8 cellular contexts compared by ENCODE assay signal in the genomic region with DNA sequence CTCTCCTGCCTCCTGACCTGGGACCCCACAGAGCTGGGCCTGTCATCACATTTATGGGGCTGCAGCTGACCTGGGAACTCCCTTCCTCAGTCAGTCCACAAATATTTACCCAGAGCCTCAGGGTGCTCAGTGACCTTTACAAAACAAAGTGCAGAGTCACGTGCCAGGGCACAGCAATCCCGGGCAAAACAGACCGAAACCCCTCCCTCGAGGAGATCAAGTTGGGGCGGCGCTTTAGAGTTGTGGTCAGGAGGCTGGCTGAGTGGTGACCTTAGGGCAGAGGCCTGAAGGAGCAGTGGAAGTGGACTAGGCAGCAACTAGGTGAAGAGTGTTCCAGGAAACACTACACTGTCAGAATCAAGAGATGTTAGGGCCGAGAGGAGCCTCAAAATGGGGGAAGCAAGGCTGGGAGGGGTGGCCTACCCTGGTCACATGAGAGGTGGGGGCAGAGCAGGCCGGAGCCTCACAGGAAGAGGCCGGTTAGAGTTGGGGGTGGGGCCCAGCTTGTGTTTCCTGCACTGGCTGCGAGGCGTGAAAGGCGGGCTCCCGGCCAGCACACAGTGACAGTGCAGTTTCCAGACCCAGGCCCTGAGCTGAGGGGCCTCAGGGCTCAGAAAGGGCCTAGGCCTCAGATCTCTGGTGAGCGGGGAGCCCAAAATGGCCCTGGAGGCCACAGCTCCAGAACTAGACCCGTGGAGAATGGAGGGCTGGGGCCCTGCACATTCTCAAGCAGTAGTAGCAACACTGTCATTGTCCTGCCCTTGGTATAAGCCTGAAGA. TPM values are rescaled to one million over a fixed set of nuclear protein-coding genes. Genes with fewer than 3 reads are reported as not detected.
A peak's percentile ranks its signal among the peaks of the same experiment; 100 is the strongest.
DNase-seq lines count a peak whose midpoint lies in the region; ATAC-seq and TF ChIP-seq lines count a peak whose summit lies in the region.

No MANE protein-coding gene starts in this region.

- peak overlapping the region; percentile 13 to 80 for H3K4me3 ChIP-seq in left lung

- H3K27ac ChIP-seq in left lung: peak overlapping the region; percentile 99 to 100

- no peaks in the 10 kb centered on the region for H3K9me3 ChIP-seq in left lung

- intact Hi-C loops in left lung (cut with DNase I): loop anchor here in 1 of 2 donors (5.0 kb wide), 1 partner anchor 88 kb away; no protein-coding TSS in a partner anchor

- H3K36me3 ChIP-seq in left lung: peaks cover 0 to 3% of the 10 kb centered on the region in 2 donors

- ATAC-seq in GM19043 (IDR thresholded peaks at IDR 0.05; ENCODE audit: low read depth, unreplicated experiment): peak; percentile 40
- peak; percentile 31 for ATAC-seq in HG03378 (IDR thresholded peaks at IDR 0.05; ENCODE audit: unreplicated experiment)
- peak; percentile 31 for ATAC-seq in left lung

- H3K4me1 ChIP-seq in left lung: peaks cover 49 to 63% of the 10 kb centered on the region in 2 donors

- DNase-seq in AG20443 (ENCODE audit: low spot score): peak; percentile 84
- DNase-seq in NCI-H460 (ENCODE audit: extremely low read depth, low read depth): peak; percentile 96
- peak; percentile 52 to 71 for DNase-seq in activated CD4-positive, alpha-beta T cell treated with anti-CD3 and anti-CD28 coated beads for 4 hours
- peak; percentile 94 for DNase-seq in dedifferentiated amniotic fluid mesenchymal stem cell (ENCODE audit: extremely low spot score)
- DNase-seq in left lung: peak; percentile 98
- peak; percentile 53 for DNase-seq in stimulated activated CD4-positive, alpha-beta T cell treated with anti-CD3 and anti-CD28 coated beads, Interleukin-2, amount 100 ng/mL, for 4 hours (ENCODE audit: low read depth)

- no peak for TF ChIP-seq CTCF in left lung (IDR thresholded peaks at IDR 0.05)

- H3K27me3 ChIP-seq in left lung: no peaks in the 10 kb centered on the region

RNA-seq across cellular contexts. Expression of a gene that starts 3.7 kb away (rescaled TPM):
- 50.1 and 58.2 TPM in 2 replicates for total RNA-seq in NCI-H460 (2014; rRNA removed; shearing (Covaris generic))
- polyA plus RNA-seq in NCI-H460 (2014; cell fraction: nucleus; rRNA removed): 197 and 205 TPM in 2 replicates
- total RNA-seq in left lung: 1,000 to 10,000 TPM; 1,146 to 1,441 TPM

RNA-seq across cellular contexts. Expression of a gene that starts 32.4 kb away (rescaled TPM):
- total RNA-seq in NCI-H460 (2014; rRNA removed; shearing (Covaris generic)): 14.4 and 15.1 TPM in 2 replicates
- polyA plus RNA-seq in NCI-H460 (2014; cell fraction: nucleus; rRNA removed): 54.3 and 65.4 TPM in 2 replicates
- total RNA-seq in left lung: 10 to 100 TPM; 31.7 to 31.9 TPM

RNA-seq across cellular contexts. Expression of a gene that starts 36.4 kb away (rescaled TPM):
- 2.0 and 4.0 TPM in 2 replicates for total RNA-seq in NCI-H460 (2014; rRNA removed; shearing (Covaris generic))
- polyA plus RNA-seq in NCI-H460 (2014; cell fraction: nucleus; rRNA removed): 7.0 and 7.5 TPM in 2 replicates
- 1 to 10 TPM; 8.4 to 9.8 TPM for total RNA-seq in left lung

Comparison
In these comparisons a context has a peak if more than half of its experiments do, and no peak if none do; other contexts are left out.
1. Peak in every context shown above with its lines: DNase-seq, ATAC-seq, H3K4me3 ChIP-seq and H3K27ac ChIP-seq.
2. RNA of a gene that starts 3.7 kb away (total RNA-seq): 1,146 to 1,441 TPM in left lung; 50.1 to 58.2 TPM in NCI-H460; every median in the first group is over 10 times any median in the second.